ENCODE assay signal across 8 cellular contexts in genomic region chr2:24122356-24123211, GRCh38. TPM values are rescaled to one million over a fixed set of nuclear protein-coding genes. Genes with fewer than 3 reads are reported as not detected.
DNase-seq lines count a peak whose midpoint lies in the region; FAIRE-seq and TF ChIP-seq lines count a peak whose summit lies in the region.

No MANE protein-coding gene starts in this region.

- CTCF ChIA-PET in H1 (lab: Charles Lee; ENCODE audit: partially characterized antibody): interaction anchor here (1.0 to 2.3 kb wide), 5 partner anchors 11 to 103 kb away, joined by 3 to 9 read pairs (median 7); partner anchors contain the start of gene TP53I3

- peak overlapping the region; percentile 85 for H3K4me3 Mint-ChIP-seq in neural progenitor cell

- no peak overlapping the region for H3K23ac ChIP-seq in H1 (ENCODE audit: insufficient read length)

- H3K4me1 Mint-ChIP-seq in neural progenitor cell: peaks cover 21% of the 10 kb centered on the region

- no peak for FAIRE-seq in H1 (lab: Jason Lieb, UNC)

- H3F3A ChIP-seq in OCI-LY1 (ENCODE audit: insufficient read depth, low read length): 0 out of 2 replicates have a peak, but pooled peaks cover 5% of the 10 kb centered on the region
- H3F3A ChIP-seq in neural progenitor cell (ENCODE audit: low read depth): peaks cover 18% of the 10 kb centered on the region

- H2AFZ ChIP-seq in OCI-LY1 (ENCODE audit: low read length) (no peak overlapping the region), H1 (ENCODE audit: low read length) (peak overlapping the region; percentile 95), neural progenitor cell (replicated peaks) (peak overlapping the region; percentile 80)

- POLR2A ChIA-PET in H1 (lab: Charles Lee; ENCODE audit: partially characterized antibody): interaction anchor here (0.6 to 2.0 kb wide), 7 partner anchors 12 to 1049 kb away, joined by 3 to 24 read pairs (median 3); partner anchors contain the start of gene TP53I3

- H3K9ac ChIP-seq in OCI-LY1 (ENCODE audit: low read length) (peak overlapping the region; percentile 90), H1 (replicated peaks in 1 of 4; ENCODE audit: extremely low read depth in 1 of 4, low read depth in 3 of 4, low read length in 3 of 4) (peak overlapping the region in 3 of 4 experiments; percentile 25 to 80 (median 70); a peak in 5 of 7 replicates), neural progenitor cell (peak overlapping the region; percentile 50)

- no peak overlapping the region for H3K14ac ChIP-seq in H1 (ENCODE audit: insufficient read length)

- TF ChIP-seq CTCF in OCI-LY1 (IDR thresholded peaks at IDR 0.05; ENCODE audit: low read length) (no peak), H1 (IDR thresholded peaks at IDR 0.05; ENCODE audit: control extremely low read depth in 1 of 3, insufficient read depth in 1 of 3, low read depth in 1 of 3, low read length in 3 of 3) (no peak), neural progenitor cell (IDR thresholded peaks at IDR 0.05) (no peak)

- no peak overlapping the region for H2AK5ac ChIP-seq in H1 (ENCODE audit: low read depth, low read length)

- H3K79me2 ChIP-seq in OCI-LY1 (ENCODE audit: insufficient read depth, low read length) (peaks cover 7% of the 10 kb centered on the region; the same call in 1 of the 2 replicates), H1 (ENCODE audit: control insufficient read depth in 1 of 2, insufficient read depth in 2 of 2, low read length in 2 of 2) (no peaks in the 10 kb centered on the region), neural progenitor cell (ENCODE audit: low read depth) (peaks cover 4% of the 10 kb centered on the region)

- H4K20me1 ChIP-seq in OCI-LY1 (ENCODE audit: insufficient read depth, low read length) (no peaks in the 10 kb centered on the region), H1 (replicated peaks in 1 of 2; ENCODE audit: control insufficient read depth in 1 of 2, insufficient read depth in 2 of 2, low read length in 2 of 2) (no peaks in the 10 kb centered on the region), neural progenitor cell (ENCODE audit: low read depth) (no peaks in the 10 kb centered on the region)

- H3K9me3 Mint-ChIP-seq in neural progenitor cell: peaks cover 3% of the 10 kb centered on the region

- H3K9me3 ChIP-seq in OCI-LY1 (ENCODE audit: low read length) (no peaks in the 10 kb centered on the region), H1 (ENCODE audit: insufficient read depth in 2 of 2, low read depth in 1 of 2, low read length in 1 of 2) (no peaks in the 10 kb centered on the region), neural progenitor cell (ENCODE audit: low read depth) (no peaks in the 10 kb centered on the region)

- peak overlapping the region; percentile 18 for H3K27ac ChIP-seq in OCI-LY1 (ENCODE audit: low read depth, low read length, poor library complexity, severe bottlenecking)
- H3K27ac ChIP-seq in H1 (ENCODE audit: low read depth, low read length): 0 out of 2 replicates have a peak overlapping the region, but pooled peaks have one; percentile 6
- no peak overlapping the region for H3K27ac ChIP-seq in neural progenitor cell

- peak overlapping the region; percentile 85 for H2BK120ac ChIP-seq in H1 (replicated peaks; ENCODE audit: low read depth, low read length)

- no peaks in the 10 kb centered on the region for H3K36me3 ChIP-seq in OCI-LY1 (ENCODE audit: insufficient read depth, low read length)
- no peaks in the 10 kb centered on the region for H3K36me3 ChIP-seq in H1 (ENCODE audit: control insufficient read depth in 2 of 4, insufficient read depth in 4 of 4, low read length in 3 of 4)
- no peaks in the 10 kb centered on the region for H3K36me3 ChIP-seq in neural progenitor cell

- H3K9me2 ChIP-seq in OCI-LY1 (ENCODE audit: low read depth, low read length): no peaks in the 10 kb centered on the region

- no peak overlapping the region; the same call in 1 of the 2 replicates for H2BK15ac ChIP-seq in H1 (ENCODE audit: low read length)

- no peak overlapping the region for H3K27ac Mint-ChIP-seq in neural progenitor cell

- DNase-seq in DMS53 (lab: John Stamatoyannopoulos, UW) (peak; percentile 7), DMS53 treated with DMSO at 0.1 percent for 48 hours (lab: John Stamatoyannopoulos, UW; ENCODE audit: unreplicated experiment) (no peak), H1 (ENCODE audit: low read depth in 1 of 2, low spot score in 2 of 2) (no peak), neural progenitor cell (ENCODE audit: low spot score) (peak; percentile 21), GDM1 (lab: John Stamatoyannopoulos, UW) (no peak)
- DNase-seq in activated effector memory CD4-positive, alpha-beta T cell treated with anti-CD3 and anti-CD28 coated beads, Interleukin-2, amount 50 U/mL, for 16 hours: no peak
- DNase-seq in activated CD4-positive, alpha-beta T cell treated with anti-CD3 and anti-CD28 coated beads for 48 hours: no peak

- peak overlapping the region; percentile 70 for H4K5ac ChIP-seq in H1 (ENCODE audit: insufficient read length, low read depth, low read length)

- H3K27me3 ChIP-seq in OCI-LY1 (ENCODE audit: insufficient read depth, low read length) (no peaks in the 10 kb centered on the region), H1 (replicated peaks in 1 of 4; ENCODE audit: control insufficient read depth in 3 of 4, extremely low read depth in 1 of 4, insufficient read depth in 3 of 4, low read length in 3 of 4) (peaks cover 0 to 10% (median 4%) of the 10 kb centered on the region in 4 experiments; a peak in 4 of 7 replicates), neural progenitor cell (no peaks in the 10 kb centered on the region)

- H2BK20ac ChIP-seq in H1 (ENCODE audit: low read length): peak overlapping the region; percentile 64; the same call in 1 of the 2 replicates

- TF ChIP-seq RAD21 in H1 (IDR thresholded peaks at IDR 0.05 in 1 of 2, conservative IDR thresholded peaks at IDR 0.05 in 1 of 2; ENCODE audit: low read depth in 2 of 2, low read length in 2 of 2): no peak

- H3K79me1 ChIP-seq in H1 (ENCODE audit: low read depth, low read length): no peaks in the 10 kb centered on the region

- peak overlapping the region; percentile 75; the same call in 1 of the 2 replicates for H3K18ac ChIP-seq in H1 (ENCODE audit: extremely low read depth, low read length)

- H3K4ac ChIP-seq in H1 (replicated peaks; ENCODE audit: insufficient read length, low read depth, low read length): peak overlapping the region; percentile 87

- peak overlapping the region; percentile 95 for H4K8ac ChIP-seq in H1 (ENCODE audit: extremely low read depth, insufficient read depth, low read length)

- peaks cover 3% of the 10 kb centered on the region for H3K23me2 ChIP-seq in H1 (ENCODE audit: low read depth, low read length)

- H3K4me1 ChIP-seq in OCI-LY1 (ENCODE audit: insufficient read depth, low read length, severe bottlenecking): peaks cover 22% of the 10 kb centered on the region
- H3K4me1 ChIP-seq in H1 (replicated peaks in 1 of 4; ENCODE audit: control insufficient read depth in 3 of 4, insufficient read depth in 4 of 4, low read length in 3 of 4): peaks cover 4 to 7% (median 6%) of the 10 kb centered on the region in 4 experiments; a peak in 6 of 7 replicates
- H3K4me1 ChIP-seq in neural progenitor cell: peaks cover 25% of the 10 kb centered on the region

- H3K4me2 ChIP-seq in OCI-LY1 (ENCODE audit: low read length) (peak overlapping the region; percentile 97), H1 (ENCODE audit: insufficient read depth in 1 of 2, low read depth in 2 of 2, low read length in 2 of 2) (peak overlapping the region; percentile 75 to 80), neural progenitor cell (peak overlapping the region; percentile 83)

- H3K27me3 Mint-ChIP-seq in neural progenitor cell (ENCODE audit: insufficient read depth, low read depth): peaks cover 5% of the 10 kb centered on the region

- TF ChIP-seq POLR2A in H1 (IDR thresholded peaks at IDR 0.05; ENCODE audit: control extremely low read depth in 1 of 2, low read depth in 2 of 2, low read length in 2 of 2): no peak

- H3K56ac ChIP-seq in H1 (replicated peaks; ENCODE audit: insufficient read length, low read depth, low read length): no peak overlapping the region

- no peaks in the 10 kb centered on the region for H3K36me3 Mint-ChIP-seq in neural progenitor cell

- 27% methylated on average over 16 of the region's 16 CpGs; no CpG with 5 or more reads in 1 of the 2 experiments for WGBS in H1 (ENCODE audit: extremely low coverage in 1 of 2, insufficient coverage in 1 of 2, insufficient read length in 1 of 2, insufficient replicate concordance in 2 of 2, low coverage in 1 of 2, low lambda C conversion rate in 2 of 2, missing lambda C conversion rate in 1 of 2), 2 experiments

- H3K4me3 ChIP-seq in OCI-LY1 (ENCODE audit: low read depth, low read length, poor library complexity, severe bottlenecking): peak overlapping the region; percentile 77
- H3K4me3 ChIP-seq in H1 (ENCODE audit: extremely low read depth in 1 of 4, insufficient read depth in 2 of 4, low read depth in 3 of 4, low read length in 4 of 4): peak overlapping the region; percentile 60 to 68 (median 66)
- H3K4me3 ChIP-seq in neural progenitor cell: peak overlapping the region; percentile 65

- H2BK12ac ChIP-seq in H1 (ENCODE audit: low read depth, low read length): no peak overlapping the region

- no peak for TF ChIP-seq EP300 in H1 (IDR thresholded peaks at IDR 0.05; ENCODE audit: borderline replicate concordance in 1 of 2, low read depth in 2 of 2, low read length in 2 of 2)

- no peak overlapping the region for H2BK5ac ChIP-seq in H1 (ENCODE audit: low read depth, low read length)

- H4K91ac ChIP-seq in H1 (replicated peaks; ENCODE audit: insufficient read length, low read length): peak overlapping the region; percentile 60

RNA-seq across cellular contexts. Expression of gene PFN4, which starts 0.6 kb away (rescaled TPM):
- not detected in 2 replicates for total RNA-seq in H1 (2021; fragmentation: NEBNext Ultra II Directional; extraction: Animal tissue kit (Norgen Biotek cat#: 25700))
- polyA plus RNA-seq in H1 (2011; rRNA removed): not detected in 2 replicates
- polyA plus RNA-seq in H1 (2011; cell fraction: cytosol; rRNA removed): 0.17 TPM
- not detected for polyA plus RNA-seq in H1 (2011; cell fraction: nucleus; rRNA removed)
- 0.48 TPM in 1 of 4 replicates, not detected in the others for polyA plus RNA-seq in H1 (2012, experiment 1 of 2)
- not detected for polyA plus RNA-seq in H1 (2012, experiment 2 of 2)
- polyA plus RNA-seq in H1 (2013, experiment 1 of 2): 0.55 TPM
- 0.31 TPM for polyA plus RNA-seq in H1 (2013, experiment 2 of 2)
- not detected in 2 replicates for polyA minus RNA-seq in H1 (2011; rRNA and poly(A)+ RNA removed)
- polyA minus RNA-seq in H1 (2011; cell fraction: cytosol; rRNA and poly(A)+ RNA removed): 2.6 TPM
- polyA minus RNA-seq in H1 (2011; cell fraction: nucleus; rRNA and poly(A)+ RNA removed): 3.8 TPM
- total RNA-seq in neural progenitor cell (ENCODE audit: low replicate concordance): 0.21 and 0.43 TPM in 2 replicates

RNA-seq across cellular contexts. Expression of gene FAM228B, which starts 0.7 kb away (rescaled TPM):
- 3.2 and 3.5 TPM in 2 replicates for total RNA-seq in H1 (2021; fragmentation: NEBNext Ultra II Directional; extraction: Animal tissue kit (Norgen Biotek cat#: 25700))
- polyA plus RNA-seq in H1 (2011; rRNA removed): 0.97 and 1.4 TPM in 2 replicates
- polyA plus RNA-seq in H1 (2011; cell fraction: cytosol; rRNA removed): 1.0 TPM
- polyA plus RNA-seq in H1 (2011; cell fraction: nucleus; rRNA removed): 1.3 TPM
- 1.7 to 2.3 TPM (median 2.0 TPM) in 4 replicates for polyA plus RNA-seq in H1 (2012, experiment 1 of 2)
- not detected for polyA plus RNA-seq in H1 (2012, experiment 2 of 2)
- polyA plus RNA-seq in H1 (2013, experiment 1 of 2): 3.6 TPM
- polyA plus RNA-seq in H1 (2013, experiment 2 of 2): 3.7 TPM
- polyA minus RNA-seq in H1 (2011; rRNA and poly(A)+ RNA removed): 1.8 and 3.2 TPM in 2 replicates
- polyA minus RNA-seq in H1 (2011; cell fraction: cytosol; rRNA and poly(A)+ RNA removed): 2.6 TPM
- 3.3 TPM for polyA minus RNA-seq in H1 (2011; cell fraction: nucleus; rRNA and poly(A)+ RNA removed)
- 27.1 and 31.2 TPM in 2 replicates for total RNA-seq in neural progenitor cell (ENCODE audit: low replicate concordance)

RNA-seq across cellular contexts. Expression of gene TP53I3, which starts 38.0 kb away (rescaled TPM):
- total RNA-seq in H1 (2021; fragmentation: NEBNext Ultra II Directional; extraction: Animal tissue kit (Norgen Biotek cat#: 25700)): 29.4 and 30.1 TPM in 2 replicates
- polyA plus RNA-seq in H1 (2011; rRNA removed): 34.5 and 36.3 TPM in 2 replicates
- 46.1 TPM for polyA plus RNA-seq in H1 (2011; cell fraction: cytosol; rRNA removed)
- polyA plus RNA-seq in H1 (2011; cell fraction: nucleus; rRNA removed): 59.1 TPM
- polyA plus RNA-seq in H1 (2012, experiment 1 of 2): 36.3 to 44.3 TPM (median 40.3 TPM) in 4 replicates
- polyA plus RNA-seq in H1 (2012, experiment 2 of 2): 32.4 TPM
- 19.8 TPM for polyA plus RNA-seq in H1 (2013, experiment 1 of 2)
- polyA plus RNA-seq in H1 (2013, experiment 2 of 2): 19.2 TPM
- polyA minus RNA-seq in H1 (2011; rRNA and poly(A)+ RNA removed): 16.0 and 23.1 TPM in 2 replicates
- 14.9 TPM for polyA minus RNA-seq in H1 (2011; cell fraction: cytosol; rRNA and poly(A)+ RNA removed)
- 29.0 TPM for polyA minus RNA-seq in H1 (2011; cell fraction: nucleus; rRNA and poly(A)+ RNA removed)
- 25.8 and 36.5 TPM in 2 replicates for total RNA-seq in neural progenitor cell (ENCODE audit: low replicate concordance)

RNA-seq across cellular contexts. Expression of gene SF3B6, which starts 46.5 kb away (rescaled TPM):
- 126 and 127 TPM in 2 replicates for total RNA-seq in H1 (2021; fragmentation: NEBNext Ultra II Directional; extraction: Animal tissue kit (Norgen Biotek cat#: 25700))
- polyA plus RNA-seq in H1 (2011; rRNA removed): 86.6 and 155 TPM in 2 replicates
- polyA plus RNA-seq in H1 (2011; cell fraction: cytosol; rRNA removed): 176 TPM
- 33.1 TPM for polyA plus RNA-seq in H1 (2011; cell fraction: nucleus; rRNA removed)
- polyA plus RNA-seq in H1 (2012, experiment 1 of 2): 105 to 184 TPM (median 117 TPM) in 4 replicates
- polyA plus RNA-seq in H1 (2012, experiment 2 of 2): 246 TPM
- 180 TPM for polyA plus RNA-seq in H1 (2013, experiment 1 of 2)
- polyA plus RNA-seq in H1 (2013, experiment 2 of 2): 197 TPM
- 21.8 and 39.5 TPM in 2 replicates for polyA minus RNA-seq in H1 (2011; rRNA and poly(A)+ RNA removed)
- polyA minus RNA-seq in H1 (2011; cell fraction: cytosol; rRNA and poly(A)+ RNA removed): 36.9 TPM
- polyA minus RNA-seq in H1 (2011; cell fraction: nucleus; rRNA and poly(A)+ RNA removed): 22.6 TPM
- total RNA-seq in neural progenitor cell (ENCODE audit: low replicate concordance): 186 and 329 TPM in 2 replicates

RNA-seq across cellular contexts. Expression of gene FAM228A, which starts 52.3 kb away (rescaled TPM):
- total RNA-seq in H1 (2021; fragmentation: NEBNext Ultra II Directional; extraction: Animal tissue kit (Norgen Biotek cat#: 25700)): not detected in 2 replicates
- polyA plus RNA-seq in H1 (2011; rRNA removed): not detected in 2 replicates
- not detected for polyA plus RNA-seq in H1 (2011; cell fraction: cytosol; rRNA removed)
- not detected for polyA plus RNA-seq in H1 (2011; cell fraction: nucleus; rRNA removed)
- not detected in 4 replicates for polyA plus RNA-seq in H1 (2012, experiment 1 of 2)
- 0.09 TPM for polyA plus RNA-seq in H1 (2012, experiment 2 of 2)
- polyA plus RNA-seq in H1 (2013, experiment 1 of 2): not detected
- polyA plus RNA-seq in H1 (2013, experiment 2 of 2): 0.06 TPM
- polyA minus RNA-seq in H1 (2011; rRNA and poly(A)+ RNA removed): 0.10 TPM in 1 of 2 replicates, not detected in the other
- not detected for polyA minus RNA-seq in H1 (2011; cell fraction: cytosol; rRNA and poly(A)+ RNA removed)
- 0.60 TPM for polyA minus RNA-seq in H1 (2011; cell fraction: nucleus; rRNA and poly(A)+ RNA removed)
- 0.34 TPM in 1 of 2 replicates, not detected in the other for total RNA-seq in neural progenitor cell (ENCODE audit: low replicate concordance)

Comparison
In these comparisons a context has a peak if more than half of its experiments do, and no peak if none do; other contexts are left out.
1. DNase-seq: peak in DMS53 (single experiment) and neural progenitor cell (single experiment); none in DMS53 treated with DMSO at 0.1 percent for 48 hours (single experiment), H1 (0 of 2), activated effector memory CD4-positive, alpha-beta T cell treated with anti-CD3 and anti-CD28 coated beads, Interleukin-2, amount 50 U/mL, for 16 hours (single experiment), GDM1 (single experiment) and activated CD4-positive, alpha-beta T cell treated with anti-CD3 and anti-CD28 coated beads for 48 hours (single experiment).
2. Peak in every context shown above with its lines, with median percentiles within 50 percentile points of each other: H3K4me2 ChIP-seq, H3K4me3 ChIP-seq and H3K9ac ChIP-seq.